In genomic region chr3:53170325-53171108, GRCh38 we compare ENCODE assay signal across 8 cellular contexts. TPM values are rescaled to one million over a fixed set of nuclear protein-coding genes. Genes with fewer than 3 reads are reported as not detected.
DNase-seq lines count a peak whose midpoint lies in the region; ATAC-seq and TF ChIP-seq lines count a peak whose summit lies in the region.

No MANE protein-coding gene starts in this region.

- H3K27ac Mint-ChIP-seq in nephron progenitor cell = peak overlapping the region; percentile 83
- H3K27ac Mint-ChIP-seq in activated T-helper 2 cell treated with anti-CD3 and anti-CD28 coated beads, Interferon-gamma antibody, Interleukin-2, Interleukin-4, amounts not matched to agents 10 μg/mL and 5 μg/mL and 100 μg/mL, durations not matched to agents 14 hours and 24 hours and 36 hours = no peak overlapping the region

- no peaks in the 10 kb centered on the region for H3K9me3 Mint-ChIP-seq in nephron progenitor cell
- H3K9me3 Mint-ChIP-seq in activated T-helper 2 cell treated with anti-CD3 and anti-CD28 coated beads, Interferon-gamma antibody, Interleukin-2, Interleukin-4, amounts not matched to agents 10 μg/mL and 5 μg/mL and 100 μg/mL, durations not matched to agents 14 hours and 24 hours and 36 hours = no peaks in the 10 kb centered on the region

- H3K27me3 Mint-ChIP-seq in nephron progenitor cell (ENCODE audit: low read depth, poor library complexity) = no peaks in the 10 kb centered on the region
- no peaks in the 10 kb centered on the region for H3K27me3 Mint-ChIP-seq in activated T-helper 2 cell treated with anti-CD3 and anti-CD28 coated beads, Interferon-gamma antibody, Interleukin-2, Interleukin-4, amounts not matched to agents 10 μg/mL and 5 μg/mL and 100 μg/mL, durations not matched to agents 14 hours and 24 hours and 36 hours (ENCODE audit: low read depth)

- peak overlapping the region; percentile 47 for H3K4me3 Mint-ChIP-seq in nephron progenitor cell
- H3K4me3 Mint-ChIP-seq in activated T-helper 2 cell treated with anti-CD3 and anti-CD28 coated beads, Interferon-gamma antibody, Interleukin-2, Interleukin-4, amounts not matched to agents 10 μg/mL and 5 μg/mL and 100 μg/mL, durations not matched to agents 14 hours and 24 hours and 36 hours (ENCODE audit: low read depth) = no peak overlapping the region

- intact Hi-C loops in activated T-helper 2 cell treated with anti-CD3 and anti-CD28 coated beads, Interferon-gamma antibody, Interleukin-2, Interleukin-4, amounts not matched to agents 10 μg/mL and 5 μg/mL and 100 μg/mL, durations not matched to agents 14 hours and 24 hours and 36 hours (cut with micrococcal nuclease) = loop anchor here (1.0 kb wide), 1 partner anchor 8 kb away; no protein-coding TSS in a partner anchor

- peaks cover 6% of the 10 kb centered on the region for H3K36me3 Mint-ChIP-seq in nephron progenitor cell (ENCODE audit: low read depth)
- peaks cover 4% of the 10 kb centered on the region for H3K36me3 Mint-ChIP-seq in activated T-helper 2 cell treated with anti-CD3 and anti-CD28 coated beads, Interferon-gamma antibody, Interleukin-2, Interleukin-4, amounts not matched to agents 10 μg/mL and 5 μg/mL and 100 μg/mL, durations not matched to agents 14 hours and 24 hours and 36 hours (ENCODE audit: low read depth)

- H3K4me1 Mint-ChIP-seq in nephron progenitor cell = peaks cover 78% of the 10 kb centered on the region
- H3K4me1 Mint-ChIP-seq in activated T-helper 2 cell treated with anti-CD3 and anti-CD28 coated beads, Interferon-gamma antibody, Interleukin-2, Interleukin-4, amounts not matched to agents 10 μg/mL and 5 μg/mL and 100 μg/mL, durations not matched to agents 14 hours and 24 hours and 36 hours (ENCODE audit: low read depth) = peaks cover 34% of the 10 kb centered on the region

- peak; percentile 28 for ATAC-seq in HG02798 (IDR thresholded peaks at IDR 0.05; ENCODE audit: poor library complexity, unreplicated experiment)
- ATAC-seq in HG02642 (IDR thresholded peaks at IDR 0.05; ENCODE audit: poor library complexity, unreplicated experiment) = no peak
- no peak for ATAC-seq in GM19397 (IDR thresholded peaks at IDR 0.05; ENCODE audit: unreplicated experiment)

- TF ChIP-seq CTCF in GM13977 (IDR thresholded peaks at IDR 0.05; ENCODE audit: extremely low read depth, insufficient read depth, missing control alignments) (no peak), nephron progenitor cell (IDR thresholded peaks at IDR 0.05) (no peak)

- in situ Hi-C loops in GM13977 (cut with MboI; ENCODE audit: low pct_unique_long_range_greater_than_20kb, low sequenced_read_pairs, unreplicated experiment) = no loop called here

- DNase-seq in GM13977 (ENCODE audit: low spot score) (peak; percentile 69), nephron progenitor cell (no peak), NCI-H2081 (lab: John Stamatoyannopoulos, UW) (no peak)
- peak; percentile 30 to 50 for DNase-seq in activated CD4-positive, alpha-beta T cell treated with anti-CD3 and anti-CD28 coated beads, Interleukin-2, amount 50 U/mL, for 48 hours
- DNase-seq in activated T-helper 2 cell treated with anti-CD3 and anti-CD28 coated beads, Interferon-gamma antibody, Interleukin-2, Interleukin-4, amounts not matched to agents 10 μg/mL and 5 μg/mL and 100 μg/mL, durations not matched to agents 14 hours and 24 hours and 36 hours (ENCODE audit: low spot score) = no peak

RNA-seq across cellular contexts. Expression of gene PRKCD, which starts 9.5 kb away (rescaled TPM):
- 30.6 and 31.7 TPM in 2 replicates for total RNA-seq in activated T-helper 2 cell treated with anti-CD3 and anti-CD28 coated beads, Interferon-gamma antibody, Interleukin-2, Interleukin-4, amounts not matched to agents 10 μg/mL and 5 μg/mL and 100 μg/mL, durations not matched to agents 14 hours and 24 hours and 36 hours

RNA-seq across cellular contexts. Expression of gene RFT1, which starts 40.3 kb away (rescaled TPM):
- 36.4 and 38.8 TPM in 2 replicates for total RNA-seq in activated T-helper 2 cell treated with anti-CD3 and anti-CD28 coated beads, Interferon-gamma antibody, Interleukin-2, Interleukin-4, amounts not matched to agents 10 μg/mL and 5 μg/mL and 100 μg/mL, durations not matched to agents 14 hours and 24 hours and 36 hours

Comparison
In these comparisons a context has a peak if more than half of its experiments do, and no peak if none do; other contexts are left out.
1. DNase-seq: peak in GM13977 (single experiment) and activated CD4-positive, alpha-beta T cell treated with anti-CD3 and anti-CD28 coated beads, Interleukin-2, amount 50 U/mL, for 48 hours (2 of 2); none in nephron progenitor cell (single experiment), NCI-H2081 (0 of 2) and activated T-helper 2 cell treated with anti-CD3 and anti-CD28 coated beads, Interferon-gamma antibody, Interleukin-2, Interleukin-4, amounts not matched to agents 10 μg/mL and 5 μg/mL and 100 μg/mL, durations not matched to agents 14 hours and 24 hours and 36 hours (single experiment).